In genomic region chr2:241759893-241760292, GRCh38 we compare ENCODE assay signal across 13 cellular contexts. TPM values are rescaled to one million over a fixed set of nuclear protein-coding genes. Genes with fewer than 3 reads are reported as not detected.
DNase-seq lines count a peak whose midpoint lies in the region; ATAC-seq and TF ChIP-seq lines count a peak whose summit lies in the region.
"Not testable (repeated sequence)": the region's sequence is repeated elsewhere in the genome, so short reads cannot be mapped to it uniquely, and the experiment has no call there.
"Had no signal": no experiment of that assay in that cellular context is flagged by ENCODE, and none has a peak within 500 bp of the region (broad histone marks: within the 10 kb centered on the region; RNA-seq: fewer than 3 reads in every experiment).

No MANE protein-coding gene starts in this region.

- H3K27me3 Mint-ChIP-seq in IgD-negative memory B cell; activated B cell treated with CpG ODN at 0.5 μM for 24 hours; activated naive CD4-positive, alpha-beta T cell treated with anti-CD3 and anti-CD28 coated beads, Interleukin-2, amount 10 ng/mL, durations not matched to agents 7 days and 5 days; naive B cell; progenitor cell of endocrine pancreas: not testable (repeated sequence)

- ATAC-seq in activated B cell treated with CpG ODN at 0.5 μM for 24 hours (ENCODE audit: low read depth); left cardiac atrium; naive B cell (ENCODE audit: low read depth in 2 of 2): not testable (repeated sequence)

- CTCF ChIA-PET in activated B cell treated with CpG ODN at 0.5 μM for 24 hours (lab: Charles Lee); activated naive CD4-positive, alpha-beta T cell treated with anti-CD3 and anti-CD28 coated beads, Interleukin-2, amount 10 ng/mL, durations not matched to agents 7 days and 5 days (lab: Charles Lee): not testable (repeated sequence)

- POLR2A ChIA-PET in activated B cell treated with CpG ODN at 0.5 μM for 24 hours (lab: Charles Lee) = not testable (repeated sequence)

- H3K27ac Mint-ChIP-seq in IgD-negative memory B cell (peak overlapping the region in 2 of 3 donors; percentile 64 to 88), activated B cell treated with CpG ODN at 0.5 μM for 24 hours (peak overlapping the region; percentile 8), naive B cell (peak overlapping the region in 4 of 6 donors; percentile 5 to 80 (median 17)), progenitor cell of endocrine pancreas (peak overlapping the region; percentile 58)
- H3K27ac Mint-ChIP-seq in activated naive CD4-positive, alpha-beta T cell treated with anti-CD3 and anti-CD28 coated beads, Interleukin-2, amount 10 ng/mL, durations not matched to agents 7 days and 5 days = peak overlapping the region; percentile 30

- H3K27ac ChIP-seq in 22Rv1 = peak overlapping the region; percentile 54; the same call in 1 of the 2 replicates

- not testable (repeated sequence) for DNase-seq in activated B cell treated with CpG ODN at 0.5 μM for 24 hours; activated naive CD4-positive, alpha-beta T cell treated with anti-CD3 and anti-CD28 coated beads, Interleukin-2, amount 10 ng/mL, durations not matched to agents 7 days and 5 days; naive B cell; progenitor cell of endocrine pancreas (ENCODE audit: low spot score, unreplicated experiment)
- DNase-seq in left cardiac atrium = peak; percentile 5

- peaks cover 4 to 11% (median 8%) of the 10 kb centered on the region in 3 donors for H3K4me1 Mint-ChIP-seq in IgD-negative memory B cell
- H3K4me1 Mint-ChIP-seq in activated B cell treated with CpG ODN at 0.5 μM for 24 hours; progenitor cell of endocrine pancreas (ENCODE audit: low read depth): not testable (repeated sequence)
- peaks cover 13% of the 10 kb centered on the region for H3K4me1 Mint-ChIP-seq in activated naive CD4-positive, alpha-beta T cell treated with anti-CD3 and anti-CD28 coated beads, Interleukin-2, amount 10 ng/mL, durations not matched to agents 7 days and 5 days
- peaks cover 0 to 11% (median 3%) of the 10 kb centered on the region in 3 donors for H3K4me1 Mint-ChIP-seq in naive B cell

- not testable (repeated sequence) for TF ChIP-seq CTCF in 22Rv1 (IDR thresholded peaks at IDR 0.05); activated B cell treated with CpG ODN at 0.5 μM for 24 hours (IDR thresholded peaks at IDR 0.05); progenitor cell of endocrine pancreas (IDR thresholded peaks at IDR 0.05; ENCODE audit: unreplicated experiment)

- H3K4me3 Mint-ChIP-seq in IgD-negative memory B cell; activated B cell treated with CpG ODN at 0.5 μM for 24 hours; activated naive CD4-positive, alpha-beta T cell treated with anti-CD3 and anti-CD28 coated beads, Interleukin-2, amount 10 ng/mL, durations not matched to agents 7 days and 5 days; progenitor cell of endocrine pancreas (ENCODE audit: low read depth): not testable (repeated sequence)
- peak overlapping the region in 2 of 8 donors; percentile 45 to 49 for H3K4me3 Mint-ChIP-seq in naive B cell

- intact Hi-C loops in activated B cell treated with CpG ODN at 0.5 μM for 24 hours (cut with micrococcal nuclease); left cardiac atrium (cut with DNase I): not testable (repeated sequence)

- H3K36me3 Mint-ChIP-seq in IgD-negative memory B cell (peaks cover 14% of the 10 kb centered on the region), activated B cell treated with CpG ODN at 0.5 μM for 24 hours (ENCODE audit: low read depth) (peaks cover 43% of the 10 kb centered on the region), naive B cell (peaks cover 8 to 14% of the 10 kb centered on the region in 2 donors), progenitor cell of endocrine pancreas (ENCODE audit: insufficient read depth) (peaks cover 18% of the 10 kb centered on the region)
- peaks cover 12% of the 10 kb centered on the region for H3K36me3 Mint-ChIP-seq in activated naive CD4-positive, alpha-beta T cell treated with anti-CD3 and anti-CD28 coated beads, Interleukin-2, amount 10 ng/mL, durations not matched to agents 7 days and 5 days

- H3K9me3 Mint-ChIP-seq in IgD-negative memory B cell; activated B cell treated with CpG ODN at 0.5 μM for 24 hours; activated naive CD4-positive, alpha-beta T cell treated with anti-CD3 and anti-CD28 coated beads, Interleukin-2, amount 10 ng/mL, durations not matched to agents 7 days and 5 days; progenitor cell of endocrine pancreas (ENCODE audit: low read depth): not testable (repeated sequence)
- H3K9me3 Mint-ChIP-seq in naive B cell = peaks cover 0 to 13% (median 4%) of the 10 kb centered on the region in 7 donors

RNA-seq across cellular contexts. Expression of gene GAL3ST2, which starts 16.7 kb away (rescaled TPM):
- polyA plus RNA-seq in IgD-negative memory B cell (not detected), naive B cell (ENCODE audit: low read depth in 6 of 6) (not detected)
- total RNA-seq in activated B cell treated with CpG ODN at 0.5 μM for 24 hours (0.15 TPM in 1 of 2 replicates, not detected in the other), left cardiac atrium (under 1 TPM in 1 of 2 donors, not detected in 1; 0.44 TPM), progenitor cell of endocrine pancreas (0.51 and 0.84 TPM in 2 replicates)
- total RNA-seq: Daoy, G401, H4, Right ventricle myocardium superior had no signal
- polyA plus RNA-seq: BJ; CD4-positive, CD25-positive, alpha-beta regulatory T cell had no signal

RNA-seq across cellular contexts. Expression of gene D2HGDH, which starts 25.5 kb away (rescaled TPM):
- polyA plus RNA-seq in IgD-negative memory B cell (7.7 TPM), naive B cell (ENCODE audit: low read depth in 6 of 6) (1 to 10 TPM; 1.1 to 7.2 (median 2.4) TPM)
- total RNA-seq in activated B cell treated with CpG ODN at 0.5 μM for 24 hours (37.7 and 55.4 TPM in 2 replicates), left cardiac atrium (10 to 100 TPM; 14.6 to 16.9 TPM), progenitor cell of endocrine pancreas (28.8 and 34.8 TPM in 2 replicates)

RNA-seq across cellular contexts. Expression of gene NEU4, which starts 49.1 kb away (rescaled TPM):
- polyA plus RNA-seq in IgD-negative memory B cell (not detected), naive B cell (ENCODE audit: low read depth in 6 of 6) (1 to 10 TPM in 1 of 6 donors, under 1 TPM in 1, not detected in 4; 0.55 to 1.7 TPM)
- total RNA-seq in activated B cell treated with CpG ODN at 0.5 μM for 24 hours (0.10 and 0.31 TPM in 2 replicates), left cardiac atrium (under 1 TPM; 0.16 to 0.38 TPM), progenitor cell of endocrine pancreas (1.3 and 1.4 TPM in 2 replicates)
- total RNA-seq: Daoy, G401, H4, Right ventricle myocardium superior had no signal
- polyA plus RNA-seq: BJ had no signal

RNA-seq across cellular contexts. Expression of gene ING5, which starts 58.1 kb away (rescaled TPM):
- polyA plus RNA-seq in IgD-negative memory B cell (34.0 TPM), naive B cell (ENCODE audit: low read depth in 6 of 6) (10 to 100 TPM; 20.3 to 34.4 (median 24.4) TPM)
- total RNA-seq in activated B cell treated with CpG ODN at 0.5 μM for 24 hours (49.3 and 61.1 TPM in 2 replicates), left cardiac atrium (10 to 100 TPM; 17.4 to 20.1 TPM), progenitor cell of endocrine pancreas (57.8 and 65.9 TPM in 2 replicates)

Comparison
In these comparisons a context has a peak if more than half of its experiments do, and no peak if none do; other contexts are left out.
1. H3K27ac Mint-ChIP-seq: peak in every context shown above with its lines; median percentile 76 in IgD-negative memory B cell; 58 in progenitor cell of endocrine pancreas; 30 in activated naive CD4-positive, alpha-beta T cell treated with anti-CD3 and anti-CD28 coated beads, Interleukin-2, amount 10 ng/mL, durations not matched to agents 7 days and 5 days; 17 in naive B cell; 8 in activated B cell treated with CpG ODN at 0.5 μM for 24 hours.